ENCODE assay signal across 8 cellular contexts in the genomic region with DNA sequence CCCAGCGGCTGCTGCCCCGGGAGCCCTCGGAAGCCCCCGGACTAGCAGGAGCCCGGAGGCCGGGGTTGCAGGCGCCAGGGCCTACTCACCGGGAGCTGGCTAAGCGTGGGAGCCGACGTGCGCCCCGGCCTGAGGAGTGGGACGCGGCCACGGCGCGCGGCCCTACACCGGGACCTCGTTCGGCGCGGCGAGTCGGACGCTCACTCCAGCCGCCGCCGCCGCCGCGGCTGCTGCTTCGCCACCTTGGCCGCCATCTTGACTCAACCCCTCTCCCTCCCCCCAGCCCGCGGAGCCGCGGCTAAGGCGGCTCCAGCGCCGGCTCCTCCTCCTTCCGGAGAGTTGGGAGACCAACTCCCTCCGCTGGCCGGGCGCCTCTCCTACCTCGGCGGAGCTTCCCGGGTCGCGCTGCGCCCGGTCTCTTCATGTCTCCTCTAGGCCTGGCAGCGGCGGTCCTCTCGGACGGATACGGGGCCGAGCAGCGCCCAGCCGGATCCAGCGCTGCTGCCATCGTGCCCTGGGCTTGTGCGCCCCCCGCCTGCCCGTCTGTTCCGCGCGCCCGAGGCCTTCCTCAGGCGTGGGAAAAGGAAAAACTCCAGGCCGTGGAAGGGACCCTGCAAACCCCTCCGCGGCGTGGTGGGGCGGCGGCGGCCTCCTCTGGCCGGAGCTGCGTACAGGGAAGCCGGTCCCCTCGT. TPM values are rescaled to one million over a fixed set of nuclear protein-coding genes. Genes with fewer than 3 reads are reported as not detected.
DNase-seq lines count a peak whose midpoint lies in the region; ATAC-seq and TF ChIP-seq lines count a peak whose summit lies in the region.

Gene NCOR1 (minus strand): TSS at position 262 of the 692 bp plus-strand sequence. CDS start 20,965 bp downstream, outside the sequence.

- no peak for TF ChIP-seq CTCF in GM20000 (IDR thresholded peaks at IDR 0.05; ENCODE audit: extremely low read depth, missing control alignments)

- peaks cover 5% of the 10 kb centered on the region for H3K36me3 ChIP-seq in effector memory CD4-positive, alpha-beta T cell (ENCODE audit: control insufficient read depth, insufficient read depth, low read length)

- H3K4me3 ChIP-seq in effector memory CD4-positive, alpha-beta T cell (ENCODE audit: insufficient read depth, low read depth, low read length, poor library complexity, severe bottlenecking) = peak within 1 kb of the TSS; percentile 91

- DNase-seq in COR-L47 (lab: John Stamatoyannopoulos, UW) (peak; percentile 81), GM20000 (ENCODE audit: low spot score) (peak; percentile 92), HT-29 (ENCODE audit: low spot score) (peak; percentile 88), NOMO-1 (lab: John Stamatoyannopoulos, UW; ENCODE audit: unreplicated experiment in 2 of 2) (peak; percentile 84 to 94), memory B cell (ENCODE audit: low spot score in 2 of 2) (peak; percentile 75 to 82)
- DNase-seq in effector memory CD4-positive, alpha-beta T cell = peak; percentile 77 to 85 (median 80)
- peak; percentile 80 for DNase-seq in stimulated activated CD8-positive, alpha-beta memory T cell treated with anti-CD3 and anti-CD28 coated beads, Interleukin-12 subunit alpha, Interleukin-12 subunit beta, amount 100 ng/mL, for 1 hour (ENCODE audit: low read depth)

- H3K27ac ChIP-seq in effector memory CD4-positive, alpha-beta T cell (ENCODE audit: insufficient read depth, low read length, poor library complexity, severe bottlenecking) = peak within 1 kb of the TSS; percentile 82

- no peaks in the 10 kb centered on the region for H3K36me3 Mint-ChIP-seq in memory B cell

- H3K9me3 Mint-ChIP-seq in memory B cell = no peaks in the 10 kb centered on the region

- peak; percentile 80 for ATAC-seq in memory B cell (ENCODE audit: low read depth)

- H3K4me1 ChIP-seq in effector memory CD4-positive, alpha-beta T cell (ENCODE audit: control insufficient read depth, insufficient read depth, low read length, poor library complexity, severe bottlenecking) = peaks cover 3% of the 10 kb centered on the region

- H3K4me1 Mint-ChIP-seq in memory B cell = peaks cover 23% of the 10 kb centered on the region

- H3K27ac Mint-ChIP-seq in memory B cell = peak within 1 kb of the TSS; percentile 94

- peak within 1 kb of the TSS; percentile 96 for H3K4me3 Mint-ChIP-seq in memory B cell

- H3K27me3 ChIP-seq in effector memory CD4-positive, alpha-beta T cell (replicated peaks; ENCODE audit: control insufficient read depth, insufficient read depth, low read length, poor library complexity, severe bottlenecking) = no peaks in the 10 kb centered on the region

- POLR2A ChIA-PET in activated CD8-positive, alpha-beta memory T cell treated with anti-CD3 and anti-CD28 coated beads for 36 hours (lab: Charles Lee) = interaction anchor here (0.7 to 1.3 kb wide), 3 partner anchors 11 to 137 kb away, joined by 3 to 5 read pairs (median 4); no protein-coding TSS in a partner anchor

- no peaks in the 10 kb centered on the region for H3K9me3 ChIP-seq in effector memory CD4-positive, alpha-beta T cell (ENCODE audit: control insufficient read depth, low read length)

- no peaks in the 10 kb centered on the region for H3K27me3 Mint-ChIP-seq in memory B cell

- CTCF ChIA-PET in activated CD8-positive, alpha-beta memory T cell treated with anti-CD3 and anti-CD28 coated beads for 36 hours (lab: Charles Lee) = interaction anchor here (0.6 to 1.1 kb wide), 2 partner anchors 15 to 188 kb away, joined by 3 to 5 read pairs; no protein-coding TSS in a partner anchor

RNA-seq across cellular contexts. Expression of gene NCOR1, which starts in this region (rescaled TPM):
- 67.7 and 72.4 TPM in 2 replicates for total RNA-seq in HT-29 (2014; rRNA removed; shearing (Covaris generic))
- total RNA-seq in activated CD8-positive, alpha-beta memory T cell treated with anti-CD3 and anti-CD28 coated beads for 36 hours = 100 to 1,000 TPM; 137 to 147 TPM

Comparison
In these comparisons a context has a peak if more than half of its experiments do, and no peak if none do; other contexts are left out.
1. Peak in every context shown above with its lines: DNase-seq, ATAC-seq, H3K4me3 ChIP-seq and H3K27ac ChIP-seq.